Comparison of ENCODE assay signal across 17 cellular contexts in the genomic region with DNA sequence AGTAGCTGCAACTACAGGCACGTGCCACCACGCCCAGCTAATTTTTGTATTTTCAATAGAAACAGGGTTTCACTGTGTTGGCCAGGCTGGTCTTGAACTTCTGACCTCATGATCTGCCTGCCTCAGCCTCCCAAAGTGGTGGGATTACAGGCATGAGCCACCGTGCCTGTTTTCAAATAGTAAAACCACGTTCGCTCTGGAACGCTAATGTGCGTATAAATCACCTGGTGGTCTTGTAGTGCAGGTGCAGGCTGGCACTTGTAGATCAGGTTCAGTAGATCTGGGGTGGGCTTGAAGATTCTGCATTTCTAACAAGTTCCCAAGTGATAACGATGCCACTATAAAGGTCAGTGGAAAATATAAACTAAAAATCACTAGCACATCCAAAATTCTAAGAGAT. TPM values are rescaled to one million over a fixed set of nuclear protein-coding genes. Genes with fewer than 3 reads are reported as not detected.
DNase-seq lines count a peak whose midpoint lies in the region; ATAC-seq, FAIRE-seq and TF ChIP-seq lines count a peak whose summit lies in the region.
"Not testable (repeated sequence)": the region's sequence is repeated elsewhere in the genome, so short reads cannot be mapped to it uniquely, and the experiment has no call there.
"Had no signal": no experiment of that assay in that cellular context is flagged by ENCODE, and none has a peak within 500 bp of the region (broad histone marks: within the 10 kb centered on the region; RNA-seq: fewer than 3 reads in every experiment).

No MANE protein-coding gene starts in this region.

- not testable (repeated sequence) for H3K4me2 ChIP-seq in OCI-LY7 (ENCODE audit: low read length); GM12878 (ENCODE audit: control insufficient read depth, insufficient read depth); endothelial cell of umbilical vein (ENCODE audit: insufficient read depth, low read length)

- H3K79me2 ChIP-seq in OCI-LY7 (ENCODE audit: insufficient read depth, low read depth, low read length); GM12878 (ENCODE audit: control insufficient read depth, insufficient read depth, low read length); endothelial cell of umbilical vein (ENCODE audit: control insufficient read depth, insufficient read depth, low read length): not testable (repeated sequence)

- H3K4me1 Mint-ChIP-seq in HFFc6 (ENCODE audit: low read depth) (peaks cover 19% of the 10 kb centered on the region; the same call in 1 of the 2 replicates), osteocyte (ENCODE audit: unreplicated experiment) (peaks cover 14% of the 10 kb centered on the region)

- not testable (repeated sequence) for H3K27me3 Mint-ChIP-seq in HFFc6 (ENCODE audit: insufficient read depth); osteocyte (ENCODE audit: unreplicated experiment)

- peaks cover 11% of the 10 kb centered on the region for H3K36me3 Mint-ChIP-seq in HFFc6 (ENCODE audit: low read depth)
- peaks cover 14% of the 10 kb centered on the region for H3K36me3 Mint-ChIP-seq in osteocyte (ENCODE audit: unreplicated experiment)

- CTCF ChIA-PET in OCI-LY7 (lab: Charles Lee; ENCODE audit: unreplicated experiment): not testable (repeated sequence)
- CTCF ChIA-PET in GM12878 (lab: Yijun Ruan, JAX): interaction anchor here (1.5 kb wide), 1 partner anchor 11 kb away, joined by 4 read pairs; no protein-coding TSS in a partner anchor
- CTCF ChIA-PET in endothelial cell of umbilical vein (lab: Charles Lee): interaction anchor here (1.3 to 3.4 kb wide), 3 partner anchors 8 to 33 kb away, joined by 3 to 25 read pairs (median 22); no protein-coding TSS in a partner anchor

- TF ChIP-seq EP300 in GM12878 (IDR thresholded peaks at IDR 0.05; ENCODE audit: borderline replicate concordance in 1 of 2, control insufficient read depth in 1 of 2, low read depth in 2 of 2, low read length in 2 of 2): not testable (repeated sequence)

- BruUV-seq in OCI-LY7 (replicated peaks; lab: Mats Ljungman, UMichigan); GM12878 (replicated peaks; lab: Mats Ljungman, UMichigan); endothelial cell of umbilical vein (replicated peaks; lab: Mats Ljungman, UMichigan): not testable (repeated sequence)

- not testable (repeated sequence) for H3K9me2 ChIP-seq in OCI-LY7 (ENCODE audit: insufficient read depth, low read length)

- TF ChIP-seq RAD21 in GM12878 (IDR thresholded peaks at IDR 0.05; ENCODE audit: insufficient read depth, low read depth, low read length): not testable (repeated sequence)

- in situ Hi-C loops in GM12878 (cut with MboI): not testable (repeated sequence)

- FAIRE-seq in GM12878 (lab: Jason Lieb, UNC); endothelial cell of umbilical vein (lab: Jason Lieb, UNC): not testable (repeated sequence)

- SMC1A ChIA-PET in GM12878 (lab: Charles Lee; ENCODE audit: uncharacterized antibody, unreplicated experiment): interaction anchor here (0.9 kb wide), 1 partner anchor 28 kb away, joined by 4 read pairs; no protein-coding TSS in a partner anchor

- not testable (repeated sequence) for H3K9me3 Mint-ChIP-seq in HFFc6; osteocyte (ENCODE audit: unreplicated experiment)

- not testable (repeated sequence) for H3K4me3 Mint-ChIP-seq in HFFc6; osteocyte (ENCODE audit: unreplicated experiment)

- not testable (repeated sequence) for H3K27me3 ChIP-seq in GM12878 (replicated peaks in 1 of 2; ENCODE audit: control insufficient read depth in 2 of 2, insufficient read depth in 2 of 2, low read length in 1 of 2); endothelial cell of umbilical vein (ENCODE audit: control insufficient read depth in 2 of 2, insufficient read depth in 2 of 2, low read length in 2 of 2)

- peaks cover 14% of the 10 kb centered on the region for H3K36me3 ChIP-seq in OCI-LY7 (ENCODE audit: insufficient read depth, low read length)
- not testable (repeated sequence) for H3K36me3 ChIP-seq in GM12878 (ENCODE audit: control insufficient read depth in 2 of 2, insufficient read depth in 2 of 2, low read length in 1 of 2); endothelial cell of umbilical vein (ENCODE audit: control insufficient read depth in 2 of 2, extremely low read depth in 1 of 2, insufficient read depth in 2 of 2, low read length in 2 of 2)

- RAD21 ChIA-PET in GM12878 (lab: Charles Lee; ENCODE audit: unreplicated experiment): not testable (repeated sequence)

- H3K27ac ChIP-seq in OCI-LY7 (ENCODE audit: low read depth, low read length, poor library complexity, severe bottlenecking); GM12878 (ENCODE audit: control insufficient read depth, insufficient read depth); endothelial cell of umbilical vein (ENCODE audit: insufficient read depth, low read depth, low read length): not testable (repeated sequence)

- H3K9me1 ChIP-seq in endothelial cell of umbilical vein (replicated peaks; ENCODE audit: control insufficient read depth, extremely low read depth, insufficient read depth, low read length): not testable (repeated sequence)

- POLR2A ChIA-PET in OCI-LY7 (lab: Charles Lee); GM12878 (lab: Charles Lee); endothelial cell of umbilical vein (lab: Charles Lee): not testable (repeated sequence)

- intact Hi-C loops in OCI-LY7 (cut with micrococcal nuclease; ENCODE audit: unreplicated experiment); GM12878 (cut with micrococcal nuclease; ENCODE audit: unreplicated experiment); endothelial cell of umbilical vein (cut with micrococcal nuclease): not testable (repeated sequence)

- not testable (repeated sequence) for H3K9ac ChIP-seq in GM12878 (ENCODE audit: control insufficient read depth, insufficient read depth, low read length); endothelial cell of umbilical vein (replicated peaks; ENCODE audit: extremely low read depth, insufficient read depth, low read length)

- H3K4me3 ChIP-seq in AG10803 (ENCODE audit: low read length); OCI-LY7 (ENCODE audit: low read depth, low read length, poor library complexity, severe bottlenecking); GM12878; endothelial cell of umbilical vein (replicated peaks in 1 of 3; ENCODE audit: insufficient read depth in 1 of 3, low read depth in 1 of 3, low read length in 3 of 3): not testable (repeated sequence)

- not testable (repeated sequence) for TF ChIP-seq POLR2A in GM12878 (IDR thresholded peaks at IDR 0.05; ENCODE audit: low read depth, low read length); endothelial cell of umbilical vein (IDR thresholded peaks at IDR 0.05; ENCODE audit: low read depth, low read length)

- not testable (repeated sequence) for H3K27ac Mint-ChIP-seq in HFFc6; osteocyte (ENCODE audit: unreplicated experiment)

- H2AFZ ChIP-seq in OCI-LY7 (ENCODE audit: low read length); GM12878 (ENCODE audit: control insufficient read depth, low read depth, low read length); endothelial cell of umbilical vein (ENCODE audit: low read depth, low read length): not testable (repeated sequence)

- DNase-seq in AG10803 (ENCODE audit: low read depth); HFFc6; OCI-LY7 (ENCODE audit: low spot score); GM12878 (ENCODE audit: low read depth, low spot score); endothelial cell of umbilical vein (ENCODE audit: low read depth, low spot score); osteocyte (ENCODE audit: extremely low spot score, unreplicated experiment): not testable (repeated sequence)
- peak; percentile 14 for DNase-seq in ELR (ENCODE audit: low read depth)
- peak; percentile 15 for DNase-seq in iPS-NIHi11 (ENCODE audit: low spot score)

- ATAC-seq in GM12878: not testable (repeated sequence)

- TF ChIP-seq CTCF in AG10803 (conservative IDR thresholded peaks at IDR 0.05; ENCODE audit: low read length) (0 out of 2 replicates have a peak, but pooled peaks have one; percentile 12), HFFc6 (IDR thresholded peaks at IDR 0.05) (peak; percentile 58), OCI-LY7 (conservative IDR thresholded peaks at IDR 0.05; ENCODE audit: low read length) (peak; percentile 32; the same call in 1 of the 2 replicates), GM12878 (IDR thresholded peaks at IDR 0.05 in 2 of 3, conservative IDR thresholded peaks at IDR 0.05 in 1 of 3; ENCODE audit: control insufficient read depth in 2 of 3, extremely low read depth in 1 of 3, insufficient read depth in 1 of 3, low read depth in 3 of 3, low read length in 3 of 3) (peak in 1 of 3 experiments; percentile 32; a peak in 1 of 6 replicates), endothelial cell of umbilical vein (IDR thresholded peaks at IDR 0.05; ENCODE audit: extremely low read depth in 1 of 2, insufficient read depth in 1 of 2, low read depth in 1 of 2, low read length in 2 of 2) (peak; percentile 7 to 14), osteocyte (IDR thresholded peaks at IDR 0.05) (peak; percentile 7)

- H3K9me3 ChIP-seq in OCI-LY7 (ENCODE audit: low read length); GM12878 (replicated peaks; ENCODE audit: control insufficient read depth, insufficient read depth, low read length); endothelial cell of umbilical vein (replicated peaks; ENCODE audit: control insufficient read depth, insufficient read depth, low read length): not testable (repeated sequence)

- not testable (repeated sequence) for H3K4me1 ChIP-seq in OCI-LY7 (ENCODE audit: insufficient read depth, low read length, poor library complexity, severe bottlenecking); GM12878 (ENCODE audit: control insufficient read depth, insufficient read depth, low read length); endothelial cell of umbilical vein (ENCODE audit: control insufficient read depth, extremely low read depth, insufficient read depth, low read length)

- not testable (repeated sequence) for H4K20me1 ChIP-seq in OCI-LY7 (ENCODE audit: insufficient read depth, low read length); GM12878 (ENCODE audit: control insufficient read depth, insufficient read depth); endothelial cell of umbilical vein (replicated peaks; ENCODE audit: control insufficient read depth, extremely low read depth, insufficient read depth, low read length)

- 98% methylated on average over 8 of the region's 8 CpGs for WGBS in GM12878 (ENCODE audit: insufficient coverage, insufficient replicate concordance, low lambda C conversion rate, missing lambda C conversion rate)

- dilution Hi-C loops in endothelial cell of umbilical vein (cut with MboI; ENCODE audit: extremely low pct_ligation_motif_present, low sequenced_read_pairs): not testable (repeated sequence)

RNA-seq across cellular contexts. Expression of a gene that starts 41.3 kb away (rescaled TPM):
- total RNA-seq in HFFc6 (2021; fragmentation: NEBNext Ultra II Directional; extraction: Animal tissue kit (Norgen Biotek cat#: 25700)): 10 to 100 TPM; 68.3 to 81.3 (median 77.1) TPM
- 21.6 and 37.9 TPM in 2 replicates for total RNA-seq in OCI-LY7 (2014; rRNA removed; shearing (Covaris generic))
- total RNA-seq in OCI-LY7 (2022) (49.0 and 51.0 TPM in 2 replicates), GM12878 (2014; rRNA removed) (58.9 and 60.9 TPM in 2 replicates), GM12878 (2014; rRNA removed; fragmentation: Illumina TruSeq; extraction: Trizol) (66.4 and 69.2 TPM in 2 replicates), GM12878 (2021) (44.6 and 48.3 TPM in 2 replicates), endothelial cell of umbilical vein (40.9 and 45.8 TPM in 2 replicates), osteocyte (41.9 and 43.3 TPM in 2 replicates)
- 29.5 and 31.7 TPM in 2 replicates for total RNA-seq in GM12878 (2013; cell fraction: nucleolus; rRNA removed)
- polyA plus RNA-seq in GM12878 (2011; ENCODE audit: low read depth): 25.9 TPM
- polyA plus RNA-seq in GM12878 (2011; rRNA removed) (119 and 132 TPM in 2 replicates), GM12878 (2014; fragmentation: Illumina TruSeq; extraction: Trizol) (96.6 and 122 TPM in 2 replicates), GM12878 (2014; fragmentation: Nextera tagmentation; extraction: Ambion mirVana) (100 to 1,000 TPM in 1 of 2 experiments, 10 to 100 TPM in 1; 84.7 to 126 TPM), GM12878 (2014; rRNA removed) (42.5 and 53.5 TPM in 2 replicates), GM12878 (2016; fragmentation: Nextera tagmentation; extraction: Ambion mirVana) (100 to 1,000 TPM; 120 TPM), endothelial cell of umbilical vein (38.3 and 39.0 TPM in 2 replicates)
- 70.6 and 70.8 TPM in 2 replicates for polyA plus RNA-seq in GM12878 (2011; cell fraction: cytosol; rRNA removed)
- polyA plus RNA-seq in GM12878 (2011; cell fraction: nucleus; rRNA removed): 41.8 and 43.1 TPM in 2 replicates
- polyA plus RNA-seq in GM12878 (2012): 33.7 and 41.4 TPM in 2 replicates
- polyA minus RNA-seq in GM12878 (2011; rRNA and poly(A)+ RNA removed): 76.6 and 107 TPM in 2 replicates
- 27.0 and 38.1 TPM in 2 replicates for polyA minus RNA-seq in GM12878 (2011; cell fraction: cytosol; rRNA and poly(A)+ RNA removed)
- 16.1 and 28.1 TPM in 2 replicates for polyA minus RNA-seq in GM12878 (2011; cell fraction: nucleus; rRNA and poly(A)+ RNA removed)
- 46.8 and 48.6 TPM in 2 replicates for polyA plus RNA-seq in endothelial cell of umbilical vein (2011; cell fraction: cytosol; rRNA removed)
- 33.1 and 38.9 TPM in 2 replicates for polyA plus RNA-seq in endothelial cell of umbilical vein (2011; cell fraction: nucleus; rRNA removed)
- 35.1 and 50.9 TPM in 2 replicates for polyA plus RNA-seq in endothelial cell of umbilical vein (2012)
- 54.9 and 55.9 TPM in 2 replicates for polyA minus RNA-seq in endothelial cell of umbilical vein
- 29.0 TPM for polyA minus RNA-seq in endothelial cell of umbilical vein (2011; cell fraction: cytosol; rRNA and poly(A)+ RNA removed)
- polyA minus RNA-seq in endothelial cell of umbilical vein (2011; cell fraction: nucleus; rRNA and poly(A)+ RNA removed): 39.1 and 50.8 TPM in 2 replicates

RNA-seq across cellular contexts. Expression of a gene that starts 41.4 kb away (rescaled TPM):
- total RNA-seq in HFFc6 (2021; fragmentation: NEBNext Ultra II Directional; extraction: Animal tissue kit (Norgen Biotek cat#: 25700)): under 1 TPM in 2 of 6 experiments, not detected in 4; 0.14 to 0.40 TPM
- not detected in 2 replicates for total RNA-seq in OCI-LY7 (2014; rRNA removed; shearing (Covaris generic))
- total RNA-seq in OCI-LY7 (2022) (not detected in 2 replicates), GM12878 (2014; rRNA removed) (not detected in 2 replicates), GM12878 (2014; rRNA removed; fragmentation: Illumina TruSeq; extraction: Trizol) (not detected in 2 replicates), GM12878 (2021) (not detected in 2 replicates), endothelial cell of umbilical vein (not detected in 2 replicates), osteocyte (not detected in 2 replicates)
- total RNA-seq in GM12878 (2013; cell fraction: nucleolus; rRNA removed): not detected in 2 replicates
- not detected for polyA plus RNA-seq in GM12878 (2011; ENCODE audit: low read depth)
- polyA plus RNA-seq in GM12878 (2011; rRNA removed) (not detected in 2 replicates), GM12878 (2014; fragmentation: Illumina TruSeq; extraction: Trizol) (not detected in 2 replicates), GM12878 (2014; fragmentation: Nextera tagmentation; extraction: Ambion mirVana) (not detected), GM12878 (2014; rRNA removed) (0.16 TPM in 1 of 2 replicates, not detected in the other), GM12878 (2016; fragmentation: Nextera tagmentation; extraction: Ambion mirVana) (not detected), endothelial cell of umbilical vein (0.08 TPM in 1 of 2 replicates, not detected in the other)
- not detected in 2 replicates for polyA plus RNA-seq in GM12878 (2011; cell fraction: cytosol; rRNA removed)
- polyA plus RNA-seq in GM12878 (2011; cell fraction: nucleus; rRNA removed): not detected in 2 replicates
- polyA plus RNA-seq in GM12878 (2012): not detected in 2 replicates
- polyA minus RNA-seq in GM12878 (2011; rRNA and poly(A)+ RNA removed): not detected in 2 replicates
- polyA minus RNA-seq in GM12878 (2011; cell fraction: cytosol; rRNA and poly(A)+ RNA removed): not detected in 2 replicates
- not detected in 2 replicates for polyA minus RNA-seq in GM12878 (2011; cell fraction: nucleus; rRNA and poly(A)+ RNA removed)
- polyA plus RNA-seq in endothelial cell of umbilical vein (2011; cell fraction: cytosol; rRNA removed): not detected in 2 replicates
- polyA plus RNA-seq in endothelial cell of umbilical vein (2011; cell fraction: nucleus; rRNA removed): 0.10 TPM in 1 of 2 replicates, not detected in the other
- not detected in 2 replicates for polyA plus RNA-seq in endothelial cell of umbilical vein (2012)
- polyA minus RNA-seq in endothelial cell of umbilical vein: not detected in 2 replicates
- not detected for polyA minus RNA-seq in endothelial cell of umbilical vein (2011; cell fraction: cytosol; rRNA and poly(A)+ RNA removed)
- not detected in 2 replicates for polyA minus RNA-seq in endothelial cell of umbilical vein (2011; cell fraction: nucleus; rRNA and poly(A)+ RNA removed)
- total RNA-seq: activated CD4-positive, alpha-beta memory T cell treated with anti-CD3 and anti-CD28 coated beads for 36 hours; astrocyte; dermis microvascular lymphatic vessel endothelial cell; fibroblast of lung; H4; left ventricle myocardium inferior; psoas muscle; Right ventricle myocardium superior had no signal
- polyA plus RNA-seq: psoas muscle had no signal

RNA-seq across cellular contexts. Expression of a gene that starts 55.6 kb away (rescaled TPM):
- total RNA-seq in HFFc6 (2021; fragmentation: NEBNext Ultra II Directional; extraction: Animal tissue kit (Norgen Biotek cat#: 25700)): not detected
- not detected in 2 replicates for total RNA-seq in OCI-LY7 (2014; rRNA removed; shearing (Covaris generic))
- total RNA-seq in OCI-LY7 (2022) (not detected in 2 replicates), GM12878 (2014; rRNA removed) (not detected in 2 replicates), GM12878 (2014; rRNA removed; fragmentation: Illumina TruSeq; extraction: Trizol) (not detected in 2 replicates), GM12878 (2021) (not detected in 2 replicates), endothelial cell of umbilical vein (not detected in 2 replicates), osteocyte (not detected in 2 replicates)
- not detected in 2 replicates for total RNA-seq in GM12878 (2013; cell fraction: nucleolus; rRNA removed)
- polyA plus RNA-seq in GM12878 (2011; ENCODE audit: low read depth): not detected
- polyA plus RNA-seq in GM12878 (2011; rRNA removed) (not detected in 2 replicates), GM12878 (2014; fragmentation: Illumina TruSeq; extraction: Trizol) (not detected in 2 replicates), GM12878 (2014; fragmentation: Nextera tagmentation; extraction: Ambion mirVana) (not detected), GM12878 (2014; rRNA removed) (not detected in 2 replicates), GM12878 (2016; fragmentation: Nextera tagmentation; extraction: Ambion mirVana) (not detected), endothelial cell of umbilical vein (not detected in 2 replicates)
- polyA plus RNA-seq in GM12878 (2011; cell fraction: cytosol; rRNA removed): not detected in 2 replicates
- not detected in 2 replicates for polyA plus RNA-seq in GM12878 (2011; cell fraction: nucleus; rRNA removed)
- not detected in 2 replicates for polyA plus RNA-seq in GM12878 (2012)
- polyA minus RNA-seq in GM12878 (2011; rRNA and poly(A)+ RNA removed): not detected in 2 replicates
- polyA minus RNA-seq in GM12878 (2011; cell fraction: cytosol; rRNA and poly(A)+ RNA removed): not detected in 2 replicates
- not detected in 2 replicates for polyA minus RNA-seq in GM12878 (2011; cell fraction: nucleus; rRNA and poly(A)+ RNA removed)
- polyA plus RNA-seq in endothelial cell of umbilical vein (2011; cell fraction: cytosol; rRNA removed): not detected in 2 replicates
- not detected in 2 replicates for polyA plus RNA-seq in endothelial cell of umbilical vein (2011; cell fraction: nucleus; rRNA removed)
- polyA plus RNA-seq in endothelial cell of umbilical vein (2012): not detected in 2 replicates
- polyA minus RNA-seq in endothelial cell of umbilical vein: not detected in 2 replicates
- not detected for polyA minus RNA-seq in endothelial cell of umbilical vein (2011; cell fraction: cytosol; rRNA and poly(A)+ RNA removed)
- polyA minus RNA-seq in endothelial cell of umbilical vein (2011; cell fraction: nucleus; rRNA and poly(A)+ RNA removed): not detected in 2 replicates
- total RNA-seq: activated CD4-positive, alpha-beta memory T cell treated with anti-CD3 and anti-CD28 coated beads for 36 hours; astrocyte; dermis microvascular lymphatic vessel endothelial cell; fibroblast of lung; H4; left ventricle myocardium inferior; psoas muscle; Right ventricle myocardium superior; tibial nerve had no signal
- polyA plus RNA-seq: fibroblast of lung, psoas muscle had no signal
